In genomic region chr2:112714836-112715631, GRCh38 we compare ENCODE assay signal across 14 cellular contexts. TPM values are rescaled to one million over a fixed set of nuclear protein-coding genes. Genes with fewer than 3 reads are reported as not detected.
DNase-seq lines count a peak whose midpoint lies in the region; ATAC-seq lines count a peak whose summit lies in the region.
"Had no signal": no experiment of that assay in that cellular context is flagged by ENCODE, and none has a peak within 500 bp of the region (broad histone marks: within the 10 kb centered on the region; RNA-seq: fewer than 3 reads in every experiment).

No MANE protein-coding gene starts in this region.

- no peak overlapping the region for H2BK12ac ChIP-seq in trophoblast cell (ENCODE audit: low read length)

- H2BK5ac ChIP-seq in trophoblast cell (ENCODE audit: low read depth, low read length, poor library complexity), result no peak overlapping the region

- no peak overlapping the region for H2BK120ac ChIP-seq in trophoblast cell (ENCODE audit: insufficient read depth, low read length, poor library complexity)

- H3K4me3 ChIP-seq in trophoblast cell (ENCODE audit: low read depth, low read length), result no peak overlapping the region
- H3K4me3 ChIP-seq: heart right ventricle, psoas muscle had no signal

- H3K27ac ChIP-seq in epithelial cell of prostate, result peak overlapping the region; percentile 24
- no peak overlapping the region for H3K27ac ChIP-seq in trophoblast cell (ENCODE audit: low read depth, low read length)
- H3K27ac ChIP-seq: heart right ventricle, psoas muscle had no signal

- no peak overlapping the region for H4K91ac ChIP-seq in trophoblast cell (ENCODE audit: low read depth, low read length)

- WGBS in trophoblast cell (ENCODE audit: extremely low coverage, insufficient coverage, insufficient read length), result no CpG with 5 or more reads among the region's 7 CpGs

- H2AFZ ChIP-seq in trophoblast cell (ENCODE audit: insufficient read depth, low read length, poor library complexity), result no peak overlapping the region

- H3K79me1 ChIP-seq in trophoblast cell (ENCODE audit: low read length), result no peaks in the 10 kb centered on the region

- no peak overlapping the region for H3K18ac ChIP-seq in trophoblast cell (ENCODE audit: low read length)

- peak; percentile 74 for DNase-seq in HCEC 1CT
- DNase-seq in RKO (ENCODE audit: low spot score), result peak; percentile 77
- no peak for DNase-seq in epithelial cell of prostate (ENCODE audit: low read depth, low spot score)
- peak; percentile 66 to 77 for DNase-seq in trophoblast cell
- no peak for DNase-seq in activated CD4-positive, alpha-beta T cell treated with anti-CD3 and anti-CD28 coated beads for 48 hours
- no peak for DNase-seq in GDM1 (lab: John Stamatoyannopoulos, UW)
- DNase-seq in DMS153 (lab: John Stamatoyannopoulos, UW), result no peak
- DNase-seq: activated CD4-positive, alpha-beta T cell treated with anti-CD3 and anti-CD28 coated beads for 1 hour; heart right ventricle; NCI-H2107; NCI-H774; psoas muscle had no signal

- H3K36me3 ChIP-seq in trophoblast cell (ENCODE audit: control insufficient read depth in 1 of 2, insufficient read depth in 2 of 2, low read length in 2 of 2), result no peaks in the 10 kb centered on the region
- H3K36me3 ChIP-seq: heart right ventricle had no signal

- H3K23ac ChIP-seq in trophoblast cell (ENCODE audit: low read length), result no peak overlapping the region

- no peak for ATAC-seq in GM21447 (IDR thresholded peaks at IDR 0.05; ENCODE audit: unreplicated experiment)
- ATAC-seq: heart right ventricle, psoas muscle, Right ventricle myocardium inferior had no signal

- peaks cover 3% of the 10 kb centered on the region for H3K9me3 ChIP-seq in trophoblast cell (ENCODE audit: insufficient read depth, low read depth, low read length)
- H3K9me3 ChIP-seq: heart right ventricle, psoas muscle had no signal

- no peak overlapping the region for H3K4ac ChIP-seq in trophoblast cell (ENCODE audit: low read depth, low read length)

- H3K4me1 ChIP-seq in trophoblast cell (ENCODE audit: control insufficient read depth in 1 of 2, insufficient read depth in 2 of 2, low read length in 2 of 2), result peaks cover 2 to 3% of the 10 kb centered on the region in 2 experiments
- H3K4me1 ChIP-seq: psoas muscle had no signal

- no peak overlapping the region for H3K9ac ChIP-seq in trophoblast cell (ENCODE audit: low read length)

- no peak overlapping the region for H3K4me2 ChIP-seq in trophoblast cell (ENCODE audit: low read length)

- no peak overlapping the region for H4K8ac ChIP-seq in trophoblast cell (ENCODE audit: low read depth, low read length)

- H4K12ac ChIP-seq in trophoblast cell (ENCODE audit: low read depth, low read length), result no peak overlapping the region

- no peak overlapping the region for H2AK5ac ChIP-seq in trophoblast cell (ENCODE audit: low read length)

- no peaks in the 10 kb centered on the region for H3K79me2 ChIP-seq in trophoblast cell (ENCODE audit: control insufficient read depth, insufficient read depth, low read length, poor library complexity)

- H3K27me3 ChIP-seq in trophoblast cell (ENCODE audit: insufficient read depth, low read length), result no peaks in the 10 kb centered on the region

- no peak overlapping the region for H3K14ac ChIP-seq in trophoblast cell (ENCODE audit: low read length)

RNA-seq across cellular contexts. Expression of gene NT5DC4, which starts 5.8 kb away (rescaled TPM):
- not detected in 2 replicates for polyA plus RNA-seq in trophoblast cell (2013)
- polyA plus RNA-seq: heart right ventricle, psoas muscle had no signal

RNA-seq across cellular contexts. Expression of gene CKAP2L, which starts 49.4 kb away (rescaled TPM):
- 8.8 and 9.8 TPM in 2 replicates for polyA plus RNA-seq in trophoblast cell (2013)

Comparison
In these comparisons a context has a peak if more than half of its experiments do, and no peak if none do; other contexts are left out.
1. DNase-seq: peak in HCEC 1CT (single experiment), RKO (single experiment) and trophoblast cell (2 of 2); none in epithelial cell of prostate (single experiment), activated CD4-positive, alpha-beta T cell treated with anti-CD3 and anti-CD28 coated beads for 48 hours (single experiment), GDM1 (single experiment) and DMS153 (single experiment).